16 cellular contexts compared by ENCODE assay signal in the genomic region with DNA sequence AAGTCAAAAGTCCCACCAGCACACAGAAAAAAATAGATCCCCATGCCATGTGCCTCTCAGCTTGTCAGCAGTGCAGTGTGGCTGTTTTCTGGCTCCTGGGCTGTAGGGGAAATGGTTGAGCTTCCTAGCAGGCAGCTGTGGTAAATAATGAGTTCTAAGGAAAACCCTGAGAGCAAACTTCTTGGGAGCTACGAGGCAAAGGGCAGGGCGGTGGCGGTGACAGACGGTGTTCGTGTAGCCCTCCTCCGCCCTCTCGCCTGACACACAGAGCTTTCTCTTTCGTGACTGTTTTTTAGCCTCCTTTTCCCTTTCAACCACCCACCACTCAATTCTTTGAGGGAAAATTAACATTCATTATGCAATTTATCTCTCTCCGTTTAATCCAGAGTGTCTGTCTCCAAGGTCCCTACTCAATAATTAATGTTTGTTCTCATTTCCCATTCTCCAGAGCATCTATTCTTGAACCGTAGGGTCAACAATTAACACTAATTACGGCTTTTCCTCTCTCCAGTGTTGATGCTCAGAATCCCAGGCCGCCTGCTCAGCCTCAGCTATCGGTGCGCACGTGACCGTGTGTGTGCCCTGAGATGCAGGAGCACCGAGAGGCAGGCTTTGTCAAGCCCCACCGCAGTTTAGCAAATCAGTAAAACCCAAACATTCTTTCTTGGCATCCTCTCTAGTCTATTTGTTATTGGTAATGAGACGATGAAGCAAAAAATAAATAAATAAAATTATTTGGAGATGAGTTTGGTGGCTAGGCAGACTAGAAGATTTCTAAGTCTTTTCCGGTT. TPM values are rescaled to one million over a fixed set of nuclear protein-coding genes. Genes with fewer than 3 reads are reported as not detected.
DNase-seq lines count a peak whose midpoint lies in the region; ATAC-seq and TF ChIP-seq lines count a peak whose summit lies in the region.
"Had no signal": no experiment of that assay in that cellular context is flagged by ENCODE, and none has a peak within 500 bp of the region (broad histone marks: within the 10 kb centered on the region; RNA-seq: fewer than 3 reads in every experiment).

No MANE protein-coding gene starts in this region.

- in situ Hi-C loops in G401 (cut with HindIII; ENCODE audit: low sequenced_read_pairs), result no loop called here

- no peaks in the 10 kb centered on the region for H3K9me3 ChIP-seq in aorta (ENCODE audit: control insufficient read depth, low read length)
- H3K9me3 ChIP-seq: sigmoid colon had no signal

- H3K27ac ChIP-seq in aorta (ENCODE audit: low read depth in 1 of 2, low read length in 2 of 2), result no peak overlapping the region
- H3K27ac ChIP-seq: sigmoid colon had no signal

- H3K27ac Mint-ChIP-seq in dendritic cell treated with granulocyte-macrophage colony-stimulating factor and Interleukin-4, amounts not matched to agents 40 ng/mL and 50 ng/mL, for 4 days, result peak overlapping the region; percentile 87
- H3K27ac Mint-ChIP-seq in neural crest cell (ENCODE audit: unreplicated experiment), result peak overlapping the region; percentile 84
- H3K27ac Mint-ChIP-seq: activated CD8-positive, alpha-beta T cell treated with anti-CD3 and anti-CD28 coated beads for 36 hours; T-helper 17 cell had no signal

- TF ChIP-seq CTCF in neural crest cell (conservative IDR thresholded peaks at IDR 0.05), result no peak

- no peaks in the 10 kb centered on the region for H3K36me3 ChIP-seq in aorta (ENCODE audit: control insufficient read depth in 1 of 2, insufficient read depth in 2 of 2, low read length in 1 of 2)
- H3K36me3 ChIP-seq: esophagus squamous epithelium, sigmoid colon had no signal

- H3K4me1 Mint-ChIP-seq in dendritic cell treated with granulocyte-macrophage colony-stimulating factor and Interleukin-4, amounts not matched to agents 40 ng/mL and 50 ng/mL, for 4 days (ENCODE audit: low read depth), result peaks cover 50% of the 10 kb centered on the region
- peaks cover 36% of the 10 kb centered on the region for H3K4me1 Mint-ChIP-seq in neural crest cell

- intact Hi-C loops in dendritic cell treated with granulocyte-macrophage colony-stimulating factor and Interleukin-4, amounts not matched to agents 40 ng/mL and 50 ng/mL, for 4 days (cut with micrococcal nuclease), result no loop called here
- intact Hi-C loops in aorta (cut with DNase I), result no loop called here

- 65 to 71% methylated on average over 20 of the region's 20 CpGs for WGBS in aorta, 2 donors

- ATAC-seq in aorta (ENCODE audit: low FRiP score), result no peak
- ATAC-seq: activated CD8-positive, alpha-beta T cell treated with anti-CD3 and anti-CD28 coated beads for 36 hours; T-helper 17 cell had no signal

- peaks cover 12% of the 10 kb centered on the region for H3K9me3 Mint-ChIP-seq in dendritic cell treated with granulocyte-macrophage colony-stimulating factor and Interleukin-4, amounts not matched to agents 40 ng/mL and 50 ng/mL, for 4 days
- peaks cover 13% of the 10 kb centered on the region for H3K9me3 Mint-ChIP-seq in neural crest cell

- H3K4me3 Mint-ChIP-seq in dendritic cell treated with granulocyte-macrophage colony-stimulating factor and Interleukin-4, amounts not matched to agents 40 ng/mL and 50 ng/mL, for 4 days, result peak overlapping the region; percentile 55
- H3K4me3 Mint-ChIP-seq in neural crest cell, result peak overlapping the region; percentile 16
- H3K4me3 Mint-ChIP-seq: activated CD8-positive, alpha-beta T cell treated with anti-CD3 and anti-CD28 coated beads for 36 hours; T-helper 17 cell had no signal

- H3K27me3 Mint-ChIP-seq in dendritic cell treated with granulocyte-macrophage colony-stimulating factor and Interleukin-4, amounts not matched to agents 40 ng/mL and 50 ng/mL, for 4 days, result peaks cover 3% of the 10 kb centered on the region
- H3K27me3 Mint-ChIP-seq in neural crest cell (ENCODE audit: low read depth), result no peaks in the 10 kb centered on the region
- H3K27me3 Mint-ChIP-seq: activated CD8-positive, alpha-beta T cell treated with anti-CD3 and anti-CD28 coated beads for 36 hours had no signal

- peaks cover 9% of the 10 kb centered on the region for H3K36me3 Mint-ChIP-seq in dendritic cell treated with granulocyte-macrophage colony-stimulating factor and Interleukin-4, amounts not matched to agents 40 ng/mL and 50 ng/mL, for 4 days (ENCODE audit: low read depth)
- peaks cover 5% of the 10 kb centered on the region for H3K36me3 Mint-ChIP-seq in neural crest cell (ENCODE audit: low read depth)

- DNase-seq in G401 (ENCODE audit: low spot score) (peak; percentile 69), NCI-H146 (lab: John Stamatoyannopoulos, UW) (peak; percentile 48), neural crest cell (ENCODE audit: low read depth, low spot score) (peak; percentile 16), NCI-H2029 (lab: John Stamatoyannopoulos, UW) (no peak), aorta (no peak), amniotic stem cell (lab: John Stamatoyannopoulos, UW) (no peak), HK-2 (ENCODE audit: unreplicated experiment) (no peak)
- DNase-seq: activated CD8-positive, alpha-beta T cell treated with anti-CD3 and anti-CD28 coated beads for 36 hours; activated naive CD4-positive, alpha-beta T cell; esophagus squamous epithelium; HCEC 1CT; NCI-H2029 treated with DMSO at 0.1 percent for 48 hours; sigmoid colon; T-helper 17 cell had no signal

- no peaks in the 10 kb centered on the region for H3K4me1 ChIP-seq in aorta (ENCODE audit: control insufficient read depth in 1 of 2, insufficient read depth in 2 of 2, low read length in 2 of 2)
- H3K4me1 ChIP-seq: sigmoid colon had no signal

- H3K27me3 ChIP-seq in aorta (ENCODE audit: control insufficient read depth in 1 of 2, insufficient read depth in 2 of 2, low read length in 1 of 2), result no peaks in the 10 kb centered on the region
- H3K27me3 ChIP-seq: esophagus squamous epithelium, sigmoid colon had no signal

- no peak overlapping the region for H3K4me3 ChIP-seq in aorta (ENCODE audit: low read length in 2 of 2)
- H3K4me3 ChIP-seq: esophagus squamous epithelium, sigmoid colon had no signal

RNA-seq across cellular contexts. Expression of a gene that starts 50.1 kb away (rescaled TPM):
- total RNA-seq in G401 (2014; rRNA removed; shearing (Covaris generic)), result not detected in 2 replicates
- 0.07 and 0.34 TPM in 2 replicates for total RNA-seq in neural crest cell
- not detected for total RNA-seq in aorta
- polyA plus RNA-seq in aorta, result not detected
- total RNA-seq: activated CD8-positive, alpha-beta T cell treated with anti-CD3 and anti-CD28 coated beads for 36 hours; esophagus squamous epithelium; mononuclear cell; T-helper 17 cell had no signal

Comparison
In these comparisons a context has a peak if more than half of its experiments do, and no peak if none do; other contexts are left out.
1. DNase-seq: peak in G401 (single experiment), NCI-H146 (single experiment) and neural crest cell (single experiment); none in NCI-H2029 (single experiment), aorta (0 of 2), amniotic stem cell (single experiment) and HK-2 (single experiment).